In genomic region chr5:43193171-43193951, GRCh38 we compare ENCODE assay signal across 8 cellular contexts. TPM values are rescaled to one million over a fixed set of nuclear protein-coding genes. Genes with fewer than 3 reads are reported as not detected.
A peak's percentile ranks its signal among the peaks of the same experiment; 100 is the strongest.
DNase-seq lines count a peak whose midpoint lies in the region; ATAC-seq and TF ChIP-seq lines count a peak whose summit lies in the region.

No MANE protein-coding gene starts in this region.

- no peaks in the 10 kb centered on the region for H3K36me3 ChIP-seq in upper lobe of left lung

- peaks cover 0 to 9% (median 2%) of the 10 kb centered on the region in 4 donors for H3K27me3 ChIP-seq in upper lobe of left lung

- peaks cover 14% of the 10 kb centered on the region for H3K27me3 Mint-ChIP-seq in activated T-cell treated with anti-CD3 and anti-CD28 coated beads, Interleukin-2, amount 50 U/mL, for 4 hours (ENCODE audit: low read depth)
- H3K27me3 Mint-ChIP-seq in nephron progenitor cell (ENCODE audit: low read depth, poor library complexity): peaks cover 70% of the 10 kb centered on the region

- TF ChIP-seq POLR2A in upper lobe of left lung (IDR thresholded peaks at IDR 0.05): no peak

- no peak overlapping the region for H3K27ac Mint-ChIP-seq in nephron progenitor cell

- H3K4me3 ChIP-seq in fibroblast of pulmonary artery (replicated peaks; ENCODE audit: low read depth, low read length) (peak overlapping the region; percentile 54), upper lobe of left lung (peak overlapping the region; percentile 16 to 60 (median 54))

- no peaks in the 10 kb centered on the region for H3K36me3 Mint-ChIP-seq in activated T-cell treated with anti-CD3 and anti-CD28 coated beads, Interleukin-2, amount 50 U/mL, for 4 hours (ENCODE audit: insufficient read depth)
- H3K36me3 Mint-ChIP-seq in nephron progenitor cell (ENCODE audit: low read depth): no peaks in the 10 kb centered on the region

- H3K9me3 ChIP-seq in upper lobe of left lung: no peaks in the 10 kb centered on the region

- no peak for TF ChIP-seq EP300 in upper lobe of left lung (IDR thresholded peaks at IDR 0.05)

- ATAC-seq in HG02678 (IDR thresholded peaks at IDR 0.05; ENCODE audit: unreplicated experiment): peak; percentile 41
- ATAC-seq in activated T-cell treated with anti-CD3 and anti-CD28 coated beads, Interleukin-2, amount 50 U/mL, for 4 hours: peak; percentile 68 to 81
- peak; percentile 62 to 82 for ATAC-seq in upper lobe of left lung (ENCODE audit: low FRiP score in 2 of 2)

- TF ChIP-seq CTCF in GM13976 (IDR thresholded peaks at IDR 0.05; ENCODE audit: borderline replicate concordance, control extremely low read depth, extremely low read depth, insufficient read depth, missing control alignments): no peak
- no peak for TF ChIP-seq CTCF in fibroblast of pulmonary artery (IDR thresholded peaks at IDR 0.05; ENCODE audit: low read length, missing control alignments)
- no peak for TF ChIP-seq CTCF in nephron progenitor cell (IDR thresholded peaks at IDR 0.05)
- no peak for TF ChIP-seq CTCF in upper lobe of left lung (IDR thresholded peaks at IDR 0.05)

- H3K27ac ChIP-seq in upper lobe of left lung: no peak overlapping the region

- WGBS in upper lobe of left lung, 2 donors: 2 to 6% methylated on average over 13 of the region's 13 CpGs

- peaks cover 22% of the 10 kb centered on the region for H3K4me1 Mint-ChIP-seq in activated T-cell treated with anti-CD3 and anti-CD28 coated beads, Interleukin-2, amount 50 U/mL, for 4 hours (ENCODE audit: low read depth)
- H3K4me1 Mint-ChIP-seq in nephron progenitor cell: peaks cover 32% of the 10 kb centered on the region

- H3K9me3 Mint-ChIP-seq in activated T-cell treated with anti-CD3 and anti-CD28 coated beads, Interleukin-2, amount 50 U/mL, for 4 hours: no peaks in the 10 kb centered on the region
- H3K9me3 Mint-ChIP-seq in nephron progenitor cell: no peaks in the 10 kb centered on the region

- in situ Hi-C loops in GM13976 (cut with MboI; ENCODE audit: low sequenced_read_pairs, unreplicated experiment): no loop called here

- peaks cover 20 to 33% (median 25%) of the 10 kb centered on the region in 4 donors for H3K4me1 ChIP-seq in upper lobe of left lung

- DNase-seq in GM13976 (ENCODE audit: low spot score) (peak; percentile 76), NCI-H2227 treated with DMSO at 0.1 percent for 48 hours (lab: John Stamatoyannopoulos, UW) (peak; percentile 92), fibroblast of pulmonary artery (ENCODE audit: low read depth) (peak; percentile 95), nephron progenitor cell (no peak), upper lobe of left lung (no peak), NCI-H1048 (lab: John Stamatoyannopoulos, UW) (no peak)
- peak; percentile 13 for DNase-seq in activated T-cell treated with anti-CD3 and anti-CD28 coated beads, Interleukin-2, amount 50 U/mL, for 4 hours

- H3K4me3 Mint-ChIP-seq in activated T-cell treated with anti-CD3 and anti-CD28 coated beads, Interleukin-2, amount 50 U/mL, for 4 hours: peak overlapping the region; percentile 81
- peak overlapping the region; percentile 79 for H3K4me3 Mint-ChIP-seq in nephron progenitor cell

RNA-seq across cellular contexts. Expression of gene NIM1K, which starts 1.3 kb away (rescaled TPM):
- total RNA-seq in activated T-cell treated with anti-CD3 and anti-CD28 coated beads, Interleukin-2, amount 50 U/mL, for 4 hours: 1 to 10 TPM in 1 of 3 donors, under 1 TPM in 2; 0.58 to 1.0 (median 0.65) TPM
- total RNA-seq in upper lobe of left lung: 10 to 100 TPM in 1 of 6 donors, 1 to 10 TPM in 5; 1.8 to 29.3 (median 4.6) TPM

Comparison
In these comparisons a context has a peak if more than half of its experiments do, and no peak if none do; other contexts are left out.
1. DNase-seq: peak in GM13976 (single experiment), NCI-H2227 treated with DMSO at 0.1 percent for 48 hours (single experiment), activated T-cell treated with anti-CD3 and anti-CD28 coated beads, Interleukin-2, amount 50 U/mL, for 4 hours (single experiment) and fibroblast of pulmonary artery (single experiment); none in nephron progenitor cell (single experiment), upper lobe of left lung (0 of 2) and NCI-H1048 (single experiment).
2. Peak in every context shown above with its lines, with median percentiles within 50 percentile points of each other: ATAC-seq.